Comparison of ENCODE assay signal across 22 cellular contexts in genomic region chr18:75839041-75839440, GRCh38.
DNase-seq lines count a peak whose midpoint lies in the region; FAIRE-seq and TF ChIP-seq lines count a peak whose summit lies in the region.
"Had no signal": no experiment of that assay in that cellular context is flagged by ENCODE, and none has a peak within 500 bp of the region (broad histone marks: within the 10 kb centered on the region; RNA-seq: fewer than 3 reads in every experiment).

No MANE protein-coding gene starts in this region.

- H3K9me3 ChIP-seq in endodermal cell (ENCODE audit: control insufficient read depth, low read length): no peaks in the 10 kb centered on the region
- H3K9me3 ChIP-seq: BE2C, BLaER1 had no signal

- no peaks in the 10 kb centered on the region for H3K9me3 Mint-ChIP-seq in endodermal cell
- peaks cover 25% of the 10 kb centered on the region for H3K9me3 Mint-ChIP-seq in osteocyte (ENCODE audit: unreplicated experiment)
- H3K9me3 Mint-ChIP-seq: CD4-positive, CD25-positive, alpha-beta regulatory T cell had no signal

- TF ChIP-seq CTCF in bronchial epithelial cell (IDR thresholded peaks at IDR 0.05; ENCODE audit: insufficient read depth, low read length, severe bottlenecking): no peak
- TF ChIP-seq CTCF in endodermal cell (conservative IDR thresholded peaks at IDR 0.05): no peak
- TF ChIP-seq CTCF in osteocyte (IDR thresholded peaks at IDR 0.05): no peak

- no peaks in the 10 kb centered on the region for H3K36me3 Mint-ChIP-seq in endodermal cell (ENCODE audit: low read depth)
- H3K36me3 Mint-ChIP-seq in osteocyte (ENCODE audit: unreplicated experiment): no peaks in the 10 kb centered on the region
- H3K36me3 Mint-ChIP-seq: CD14-positive monocyte; CD4-positive, alpha-beta memory T cell; CD4-positive, CD25-positive, alpha-beta regulatory T cell; CD8-positive, alpha-beta memory T cell had no signal

- H3K36me3 ChIP-seq in bronchial epithelial cell (ENCODE audit: control insufficient read depth, insufficient read depth, low read length) (no peaks in the 10 kb centered on the region), endodermal cell (ENCODE audit: control insufficient read depth, insufficient read depth, low read length) (no peaks in the 10 kb centered on the region)
- H3K36me3 ChIP-seq: BE2C, BLaER1 had no signal

- peaks cover 18% of the 10 kb centered on the region for H3K27me3 Mint-ChIP-seq in endodermal cell (ENCODE audit: insufficient read depth)
- H3K27me3 Mint-ChIP-seq in osteocyte (ENCODE audit: unreplicated experiment): no peaks in the 10 kb centered on the region
- H3K27me3 Mint-ChIP-seq: CD4-positive, CD25-positive, alpha-beta regulatory T cell had no signal

- H3K9ac ChIP-seq in endodermal cell (ENCODE audit: extremely low read depth, low read length, poor library complexity, severe bottlenecking): no peak overlapping the region
- H3K9ac ChIP-seq: BLaER1 had no signal

- no peak overlapping the region for H3K27ac ChIP-seq in endodermal cell (ENCODE audit: low read depth, low read length)
- H3K27ac ChIP-seq: BLaER1 had no signal

- DNase-seq in bronchial epithelial cell (ENCODE audit: low read depth) (no peak), endodermal cell (peak; percentile 5), osteocyte (ENCODE audit: extremely low spot score, unreplicated experiment) (peak; percentile 71), NCI-H1436 (lab: John Stamatoyannopoulos, UW) (no peak), NCI-H2196 treated with DMSO at 0.1 percent for 48 hours (lab: John Stamatoyannopoulos, UW; ENCODE audit: unreplicated experiment) (no peak)
- no peak for DNase-seq in stimulated activated CD4-positive, alpha-beta T cell treated with anti-CD3 and anti-CD28 coated beads, Interleukin-2, amount 100 ng/mL, for 24 hours
- DNase-seq: 8988T; ACHN; BE2C; C1 segment of cervical spinal cord; CD4-positive, alpha-beta memory T cell; CD4-positive, CD25-positive, alpha-beta regulatory T cell; CD8-positive, alpha-beta memory T cell; COR-L47; DMS79 treated with DMSO at 0.1 percent for 48 hours; GF-D8 had no signal

- H3K4me1 Mint-ChIP-seq in endodermal cell: peaks cover 13% of the 10 kb centered on the region
- no peaks in the 10 kb centered on the region for H3K4me1 Mint-ChIP-seq in osteocyte (ENCODE audit: unreplicated experiment)
- H3K4me1 Mint-ChIP-seq: CD14-positive monocyte; CD4-positive, alpha-beta memory T cell; CD4-positive, CD25-positive, alpha-beta regulatory T cell; CD8-positive, alpha-beta memory T cell had no signal

- peaks cover 4% of the 10 kb centered on the region for H3K4me1 ChIP-seq in endodermal cell (ENCODE audit: control insufficient read depth, insufficient read depth, low read length)
- H3K4me1 ChIP-seq: BE2C had no signal

- no peaks in the 10 kb centered on the region for H3K27me3 ChIP-seq in bronchial epithelial cell (ENCODE audit: control insufficient read depth, insufficient read depth, low read length)
- no peaks in the 10 kb centered on the region for H3K27me3 ChIP-seq in endodermal cell (ENCODE audit: control insufficient read depth, insufficient read depth, low read length, poor library complexity, severe bottlenecking)
- H3K27me3 ChIP-seq: BE2C, BLaER1 had no signal

- H3K27ac Mint-ChIP-seq in endodermal cell (no peak overlapping the region), osteocyte (ENCODE audit: unreplicated experiment) (no peak overlapping the region)
- H3K27ac Mint-ChIP-seq: CD14-positive monocyte; CD4-positive, alpha-beta memory T cell; CD4-positive, CD25-positive, alpha-beta regulatory T cell; CD8-positive, alpha-beta memory T cell had no signal

- peak; percentile 18 for FAIRE-seq in bronchial epithelial cell (lab: Jason Lieb, UNC)
- FAIRE-seq: A204.1, G401.6, GM12891, GM19239 had no signal

- H3K4me3 Mint-ChIP-seq in endodermal cell (no peak overlapping the region), osteocyte (ENCODE audit: unreplicated experiment) (no peak overlapping the region)
- H3K4me3 Mint-ChIP-seq: CD14-positive monocyte; CD4-positive, alpha-beta memory T cell; CD4-positive, CD25-positive, alpha-beta regulatory T cell; CD8-positive, alpha-beta memory T cell had no signal

- 95 to 100% methylated on average over 5 to 6 of the region's 6 CpGs for WGBS in endodermal cell (ENCODE audit: insufficient coverage in 1 of 2, insufficient read length in 1 of 2), 2 experiments

- H3K4me3 ChIP-seq in bronchial epithelial cell (ENCODE audit: low read depth, low read length): no peak overlapping the region
- H3K4me3 ChIP-seq in endodermal cell (ENCODE audit: low read length): no peak overlapping the region
- H3K4me3 ChIP-seq: BLaER1 had no signal

Comparison
In these comparisons a context has a peak if more than half of its experiments do, and no peak if none do; other contexts are left out.
1. DNase-seq: peak in endodermal cell (single experiment) and osteocyte (single experiment); none in bronchial epithelial cell (single experiment), NCI-H1436 (single experiment), stimulated activated CD4-positive, alpha-beta T cell treated with anti-CD3 and anti-CD28 coated beads, Interleukin-2, amount 100 ng/mL, for 24 hours (0 of 2) and NCI-H2196 treated with DMSO at 0.1 percent for 48 hours (single experiment).